8 cellular contexts compared by ENCODE assay signal in the genomic region with DNA sequence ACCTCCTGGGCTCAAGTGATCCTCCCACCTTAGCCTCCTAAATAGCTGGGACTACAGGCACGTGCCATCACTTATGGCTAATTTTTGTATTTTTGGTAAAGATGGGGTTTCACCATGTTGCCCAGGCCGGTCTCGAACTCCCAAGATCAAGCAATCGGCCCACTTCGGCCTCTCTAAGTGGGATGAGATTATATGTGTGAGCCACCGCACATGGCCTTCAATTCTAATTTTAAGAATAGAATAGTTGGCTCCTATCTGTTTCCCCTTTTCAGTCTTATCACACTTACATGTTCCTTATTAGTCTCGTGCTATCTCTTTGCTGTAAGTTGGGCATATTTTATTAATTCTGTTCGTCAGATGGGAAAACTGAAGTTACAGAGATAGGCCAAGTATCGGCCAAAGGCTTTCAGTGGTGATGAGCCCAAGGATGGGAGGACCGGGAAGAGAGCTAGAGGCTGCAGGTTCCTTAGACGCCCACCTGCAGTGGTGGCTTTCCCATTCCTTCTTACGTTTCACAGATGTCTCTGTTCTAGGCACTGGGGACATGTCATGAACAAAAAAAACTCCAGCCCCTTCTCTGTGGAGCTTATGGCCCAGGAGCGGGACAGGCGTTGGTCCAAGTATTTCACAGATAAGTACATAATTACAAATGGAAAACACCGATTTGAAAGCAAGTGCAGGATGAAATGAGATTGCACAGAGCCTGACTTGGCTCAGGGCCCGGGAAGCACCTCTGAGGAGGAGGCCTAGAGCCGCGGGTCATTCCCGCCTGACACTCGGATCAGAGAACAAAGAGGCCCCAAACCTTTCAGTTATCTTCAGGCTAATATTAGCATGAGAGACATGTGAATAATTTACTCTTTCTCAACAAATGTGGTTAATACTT.
A peak's percentile ranks its signal among the peaks of the same experiment; 100 is the strongest.
DNase-seq lines count a peak whose midpoint lies in the region; ATAC-seq and TF ChIP-seq lines count a peak whose summit lies in the region.

No MANE protein-coding gene starts in this region.

- no peaks in the 10 kb centered on the region for H3K9me3 Mint-ChIP-seq in stimulated activated memory B cell treated with anti-CD40 and anti-IgM and Interleukin-4, amounts not matched to agents 10 μg/mL and 1 μg/mL and 100 μg/mL, for 72 hours
- H3K9me3 Mint-ChIP-seq in nephron progenitor cell: no peaks in the 10 kb centered on the region

- H3K4me1 Mint-ChIP-seq in stimulated activated memory B cell treated with anti-CD40 and anti-IgM and Interleukin-4, amounts not matched to agents 10 μg/mL and 1 μg/mL and 100 μg/mL, for 72 hours: peaks cover 71% of the 10 kb centered on the region
- peaks cover 5% of the 10 kb centered on the region for H3K4me1 Mint-ChIP-seq in nephron progenitor cell

- no peaks in the 10 kb centered on the region for H3K27me3 Mint-ChIP-seq in stimulated activated memory B cell treated with anti-CD40 and anti-IgM and Interleukin-4, amounts not matched to agents 10 μg/mL and 1 μg/mL and 100 μg/mL, for 72 hours
- H3K27me3 Mint-ChIP-seq in nephron progenitor cell (ENCODE audit: low read depth, poor library complexity): peaks cover 14% of the 10 kb centered on the region

- no peak overlapping the region for H3K4me3 ChIP-seq in fibroblast of pulmonary artery (replicated peaks; ENCODE audit: low read depth, low read length)

- TF ChIP-seq CTCF in fibroblast of pulmonary artery (IDR thresholded peaks at IDR 0.05; ENCODE audit: low read length, missing control alignments) (no peak), nephron progenitor cell (IDR thresholded peaks at IDR 0.05) (no peak)

- peak; percentile 35 for ATAC-seq in HG02763 (IDR thresholded peaks at IDR 0.05; ENCODE audit: unreplicated experiment)
- no peak for ATAC-seq in stimulated activated memory B cell treated with anti-CD40 and anti-IgM and Interleukin-4, amounts not matched to agents 10 μg/mL and 1 μg/mL and 100 μg/mL, for 72 hours
- no peak for ATAC-seq in HG03135 (IDR thresholded peaks at IDR 0.05; ENCODE audit: unreplicated experiment)

- no peaks in the 10 kb centered on the region for H3K36me3 Mint-ChIP-seq in stimulated activated memory B cell treated with anti-CD40 and anti-IgM and Interleukin-4, amounts not matched to agents 10 μg/mL and 1 μg/mL and 100 μg/mL, for 72 hours
- no peaks in the 10 kb centered on the region for H3K36me3 Mint-ChIP-seq in nephron progenitor cell (ENCODE audit: low read depth)

- H3K4me3 Mint-ChIP-seq in stimulated activated memory B cell treated with anti-CD40 and anti-IgM and Interleukin-4, amounts not matched to agents 10 μg/mL and 1 μg/mL and 100 μg/mL, for 72 hours: no peak overlapping the region
- H3K4me3 Mint-ChIP-seq in nephron progenitor cell: no peak overlapping the region

- peak; percentile 40 for DNase-seq in CMK (ENCODE audit: low read depth)
- DNase-seq in NCI-H82 treated with DMSO at 0.1 percent for 48 hours (lab: John Stamatoyannopoulos, UW; ENCODE audit: unreplicated experiment): peak; percentile 19
- DNase-seq in fibroblast of pulmonary artery (ENCODE audit: low read depth): peak; percentile 69
- no peak for DNase-seq in activated gamma-delta T cell treated with Interleukin-2 at 50 U/mL for 16 hours
- no peak for DNase-seq in nephron progenitor cell

- peak overlapping the region; percentile 41 for H3K27ac Mint-ChIP-seq in stimulated activated memory B cell treated with anti-CD40 and anti-IgM and Interleukin-4, amounts not matched to agents 10 μg/mL and 1 μg/mL and 100 μg/mL, for 72 hours
- no peak overlapping the region for H3K27ac Mint-ChIP-seq in nephron progenitor cell

Comparison
In these comparisons a context has a peak if more than half of its experiments do, and no peak if none do; other contexts are left out.
1. DNase-seq: peak in CMK (single experiment), NCI-H82 treated with DMSO at 0.1 percent for 48 hours (single experiment) and fibroblast of pulmonary artery (single experiment); none in activated gamma-delta T cell treated with Interleukin-2 at 50 U/mL for 16 hours (single experiment) and nephron progenitor cell (single experiment).